ENCODE assay signal across 13 cellular contexts in the genomic region with DNA sequence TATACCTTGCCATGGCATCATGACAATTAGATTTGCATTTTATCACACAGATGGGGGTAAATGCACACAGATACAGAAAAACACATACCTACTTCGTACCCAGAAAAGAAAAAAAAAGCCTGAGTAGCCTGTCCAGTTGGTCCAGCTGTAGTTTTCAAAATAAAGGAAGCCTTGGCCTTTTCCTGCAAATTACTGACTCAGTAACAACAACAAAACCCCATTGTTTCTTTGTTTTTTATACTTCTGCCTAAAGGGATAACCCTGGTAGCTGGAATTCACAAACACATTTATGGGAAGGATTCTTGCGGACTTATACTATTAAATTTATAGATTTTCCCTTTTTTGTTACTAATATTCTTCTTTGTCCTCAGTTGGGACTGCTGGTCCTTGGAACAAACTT.
"Had no signal": no experiment of that assay in that cellular context is flagged by ENCODE, and none has a peak within 500 bp of the region (broad histone marks: within the 10 kb centered on the region; RNA-seq: fewer than 3 reads in every experiment).

No MANE protein-coding gene starts in this region.

- H3K27ac ChIP-seq: right atrium auricular region, suprapubic skin, transverse colon, uterus, WERI-Rb-1 had no signal

- DNase-seq: activated CD4-positive, alpha-beta T cell treated with anti-CD3 and anti-CD28 coated beads for 1 hour; activated CD4-positive, alpha-beta T cell treated with anti-CD3 and anti-CD28 coated beads, Interleukin-2, amount 50 U/mL, for 4 hours; activated gamma-delta T cell treated with Interleukin-2 at 50 U/mL for 16 hours; left cardiac atrium; nucleus accumbens; stimulated activated naive CD8-positive, alpha-beta T cell treated with anti-CD3 and anti-CD28 coated beads, Interleukin-15, Interleukin-2, amounts not matched to agents 100 U/mL and 50 U/mL, for 24 hours; SW 1271; T-helper 2 cell; transverse colon; uterus; WERI-Rb-1 had no signal

- H3K27me3 ChIP-seq: right atrium auricular region, suprapubic skin, transverse colon, uterus had no signal

- H3K4me3 ChIP-seq: right atrium auricular region, suprapubic skin, transverse colon, uterus had no signal
